Comparison of ENCODE assay signal across 18 cellular contexts in genomic region chr19:46049597-46049996, GRCh38. TPM values are rescaled to one million over a fixed set of nuclear protein-coding genes. Genes with fewer than 3 reads are reported as not detected.
DNase-seq lines count a peak whose midpoint lies in the region; ATAC-seq and TF ChIP-seq lines count a peak whose summit lies in the region.
"Had no signal": no experiment of that assay in that cellular context is flagged by ENCODE, and none has a peak within 500 bp of the region (broad histone marks: within the 10 kb centered on the region; RNA-seq: fewer than 3 reads in every experiment).

No MANE protein-coding gene starts in this region.

- peak overlapping the region; percentile 19; the same call in 1 of the 2 replicates for H3K4me3 ChIP-seq in iPS-20b (ENCODE audit: low read length)
- H3K4me3 ChIP-seq in ascending aorta = no peak overlapping the region
- H3K4me3 ChIP-seq: vagina had no signal

- TF ChIP-seq CTCF in GM12874 (IDR thresholded peaks at IDR 0.05; ENCODE audit: insufficient read depth, low read depth, low read length) (peak; percentile 39; the same call in 1 of the 2 replicates), ascending aorta (IDR thresholded peaks at IDR 0.05) (no peak)

- H3K4me1 ChIP-seq in iPS-20b (ENCODE audit: insufficient read depth, low read length) (no peaks in the 10 kb centered on the region), ascending aorta (no peaks in the 10 kb centered on the region)
- H3K4me1 ChIP-seq: vagina had no signal

- H3K27me3 ChIP-seq in iPS-20b (ENCODE audit: insufficient read depth, low read length) = peaks cover 16% of the 10 kb centered on the region; the same call in 1 of the 2 replicates
- no peaks in the 10 kb centered on the region for H3K27me3 ChIP-seq in ascending aorta
- H3K27me3 ChIP-seq: vagina had no signal

- ATAC-seq in HG03571 (IDR thresholded peaks at IDR 0.05; ENCODE audit: unreplicated experiment) = no peak
- ATAC-seq: stimulated activated effector memory CD8-positive, alpha-beta T cell treated with anti-CD3 and anti-CD28 coated beads, Interleukin-12 subunit alpha, Interleukin-12 subunit beta, amount 100 ng/mL, for 72 hours had no signal

- DNase-seq in NCI-H187 (lab: John Stamatoyannopoulos, UW) (peak; percentile 14 to 40), NCI-H187 treated with DMSO at 0.1 percent for 48 hours (lab: John Stamatoyannopoulos, UW) (no peak), NCI-H748 treated with DMSO at 0.1 percent for 48 hours (lab: John Stamatoyannopoulos, UW) (peak; percentile 77), T-helper 1 cell (no peak), ascending aorta (ENCODE audit: low spot score in 2 of 2) (no peak)
- DNase-seq: DMS53; immature natural killer cell; Kasumi-1; NCI-H226; Right ventricle myocardium superior; stimulated activated CD4-positive, alpha-beta T cell treated with anti-CD3 and anti-CD28 coated beads, Interleukin-1b, Interleukin-23, amount 100 ng/mL, for 48 hours had no signal

- no peak overlapping the region for H3K9ac ChIP-seq in iPS-20b (ENCODE audit: low read depth, low read length)

- no peaks in the 10 kb centered on the region for H3K36me3 ChIP-seq in iPS-20b (ENCODE audit: insufficient read depth, low read depth, low read length)
- H3K36me3 ChIP-seq in ascending aorta = no peaks in the 10 kb centered on the region
- H3K36me3 ChIP-seq: vagina had no signal

- intact Hi-C loops in ascending aorta (cut with DNase I) = no loop called here

- H3K27ac ChIP-seq in iPS-20b (ENCODE audit: low read length) (no peak overlapping the region), ascending aorta (no peak overlapping the region)
- H3K27ac ChIP-seq: vagina had no signal

- H3K9me3 ChIP-seq in iPS-20b (ENCODE audit: insufficient read depth, low read depth, low read length) = peaks cover 20% of the 10 kb centered on the region
- H3K9me3 ChIP-seq in ascending aorta = peaks cover 0 to 3% of the 10 kb centered on the region in 2 donors
- H3K9me3 ChIP-seq: vagina had no signal

RNA-seq across cellular contexts. Expression of gene IGFL4, which starts 8.8 kb away (rescaled TPM):
- not detected for total RNA-seq in ascending aorta
- total RNA-seq: fibroblast of lung, Right ventricle myocardium superior, vagina had no signal

RNA-seq across cellular contexts. Expression of gene PGLYRP1, which starts 26.7 kb away (rescaled TPM):
- total RNA-seq in ascending aorta = not detected
- total RNA-seq: fibroblast of lung, pulmonary artery endothelial cell, Right ventricle myocardium superior, vagina had no signal

RNA-seq across cellular contexts. Expression of gene CCDC61, which starts 54.3 kb away (rescaled TPM):
- 13.7 TPM for total RNA-seq in ascending aorta

Comparison
In these comparisons a context has a peak if more than half of its experiments do, and no peak if none do; other contexts are left out.
1. DNase-seq: peak in NCI-H187 (2 of 2) and NCI-H748 treated with DMSO at 0.1 percent for 48 hours (single experiment); none in NCI-H187 treated with DMSO at 0.1 percent for 48 hours (single experiment), T-helper 1 cell (0 of 5) and ascending aorta (0 of 2).